ENCODE assay signal across 8 cellular contexts in the genomic region with DNA sequence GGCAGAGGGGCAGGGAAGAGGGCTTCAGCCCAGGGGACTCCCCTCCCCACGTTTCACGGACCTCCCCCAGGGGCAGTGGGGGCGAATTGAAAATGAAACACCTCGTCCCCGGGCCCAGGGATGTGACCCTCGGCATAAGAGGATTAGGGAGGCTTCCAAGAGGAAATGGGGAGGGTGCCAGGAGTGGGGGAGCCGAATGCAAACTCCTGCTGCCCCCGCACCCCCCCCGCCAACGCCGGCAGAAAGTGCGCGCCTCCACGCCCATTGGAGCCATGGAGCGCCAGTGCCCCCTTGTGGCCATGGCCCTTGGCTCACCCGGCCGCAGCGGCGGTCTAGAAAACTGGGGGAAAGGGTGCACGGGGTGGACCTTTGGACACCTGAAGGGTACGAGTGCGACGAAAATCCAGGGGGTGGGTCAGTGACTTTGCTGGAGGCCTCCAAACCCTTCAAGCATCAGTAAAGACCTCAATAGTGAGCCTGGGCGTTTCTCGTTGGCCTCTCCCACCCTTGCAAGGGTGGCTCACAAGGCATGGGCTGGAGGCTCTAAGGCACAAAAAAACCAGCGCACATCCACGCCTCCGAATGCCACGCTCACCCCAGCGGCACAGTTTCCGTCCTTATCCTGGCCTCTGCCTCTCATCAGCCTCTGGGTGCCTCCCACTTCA.
DNase-seq lines count a peak whose midpoint lies in the region; ATAC-seq lines count a peak whose summit lies in the region.

No MANE protein-coding gene starts in this region.

- H3K4me1 ChIP-seq in iPS DF 6.9 (ENCODE audit: control insufficient read depth, insufficient read depth, low read length) (peaks cover 2% of the 10 kb centered on the region; the same call in 1 of the 2 replicates), skeletal muscle tissue (ENCODE audit: control insufficient read depth in 3 of 3, insufficient read depth in 3 of 3, low read length in 3 of 3) (peaks cover 0 to 13% (median 10%) of the 10 kb centered on the region in 3 donors)

- no peaks in the 10 kb centered on the region for H3K36me3 Mint-ChIP-seq in T-helper 17 cell (ENCODE audit: low read depth)

- no peak overlapping the region for H3K27ac ChIP-seq in iPS DF 6.9 (ENCODE audit: low read length)
- no peak overlapping the region for H3K27ac ChIP-seq in skeletal muscle tissue (ENCODE audit: low read depth, low read length)

- H3K4me1 Mint-ChIP-seq in T-helper 17 cell: no peaks in the 10 kb centered on the region

- H3K27me3 Mint-ChIP-seq in T-helper 17 cell: no peaks in the 10 kb centered on the region

- H3K27me3 ChIP-seq in iPS DF 6.9 (ENCODE audit: control insufficient read depth, insufficient read depth, low read length): peaks cover 15% of the 10 kb centered on the region
- peaks cover 0 to 36% (median 0%) of the 10 kb centered on the region in 3 donors for H3K27me3 ChIP-seq in skeletal muscle tissue (ENCODE audit: control insufficient read depth in 3 of 3, insufficient read depth in 3 of 3, low read length in 3 of 3)

- H3K36me3 ChIP-seq in iPS DF 6.9 (ENCODE audit: control insufficient read depth, insufficient read depth, low read length) (no peaks in the 10 kb centered on the region), skeletal muscle tissue (ENCODE audit: control insufficient read depth in 3 of 3, insufficient read depth in 3 of 3, low read length in 3 of 3) (no peaks in the 10 kb centered on the region)

- peak overlapping the region; percentile 57 for H3K4me3 Mint-ChIP-seq in T-helper 17 cell

- H3K9me3 ChIP-seq in T-helper 17 cell (ENCODE audit: control insufficient read depth, low read length, poor library complexity, severe bottlenecking) (no peaks in the 10 kb centered on the region), iPS DF 6.9 (ENCODE audit: control insufficient read depth, insufficient read depth, low read length) (no peaks in the 10 kb centered on the region; the same call in 1 of the 2 replicates), skeletal muscle tissue (ENCODE audit: control insufficient read depth in 3 of 3, low read length in 3 of 3) (no peaks in the 10 kb centered on the region)

- peak overlapping the region; percentile 29 for H3K27ac Mint-ChIP-seq in T-helper 17 cell

- ATAC-seq in T-helper 17 cell: peak; percentile 58
- no peak for ATAC-seq in HG03439 (IDR thresholded peaks at IDR 0.05; ENCODE audit: unreplicated experiment)

- peak; percentile 17 for DNase-seq in NCI-H1105 treated with DMSO at 0.1 percent for 48 hours (lab: John Stamatoyannopoulos, UW)
- no peak for DNase-seq in NCI-H1105 (lab: John Stamatoyannopoulos, UW)
- DNase-seq in HK-2 (ENCODE audit: unreplicated experiment): peak; percentile 41
- DNase-seq in T-helper 17 cell: peak; percentile 22 to 53 (median 35)
- peak; percentile 61 for DNase-seq in astrocyte of the hippocampus (ENCODE audit: low read depth, low spot score)
- DNase-seq in iPS DF 6.9 (ENCODE audit: low read depth, low spot score): no peak

- peak overlapping the region; percentile 31; the same call in 1 of the 2 replicates for H3K4me3 ChIP-seq in iPS DF 6.9 (ENCODE audit: low read length)
- H3K4me3 ChIP-seq in skeletal muscle tissue (ENCODE audit: low read length in 3 of 3): peak overlapping the region; percentile 46 to 57 (median 49)

- no CpG with 5 or more reads among the region's 31 CpGs for WGBS in iPS DF 6.9 (ENCODE audit: insufficient coverage, insufficient read length)

- peak overlapping the region in 2 of 3 donors; percentile 45 to 50 for H3K9ac ChIP-seq in skeletal muscle tissue (ENCODE audit: low read depth in 1 of 3, low read length in 3 of 3)

Comparison
In these comparisons a context has a peak if more than half of its experiments do, and no peak if none do; other contexts are left out.
1. DNase-seq: peak in NCI-H1105 treated with DMSO at 0.1 percent for 48 hours (single experiment), HK-2 (single experiment), T-helper 17 cell (3 of 3) and astrocyte of the hippocampus (single experiment); none in NCI-H1105 (single experiment) and iPS DF 6.9 (single experiment).